ENCODE assay signal across 8 cellular contexts in genomic region chr4:36242629-36243354, GRCh38. TPM values are rescaled to one million over a fixed set of nuclear protein-coding genes. Genes with fewer than 3 reads are reported as not detected.
DNase-seq lines count a peak whose midpoint lies in the region.

No MANE protein-coding gene starts in this region.

- H3K9me3 Mint-ChIP-seq in T-helper 1 cell treated with Interleukin-12 subunit alpha and Interleukin-12 subunit beta and Interleukin-4 antibody, amounts not matched to agents 30 μg/mL and 1 μg/mL, for 36 hours: peaks cover 10% of the 10 kb centered on the region
- H3K9me3 Mint-ChIP-seq in activated naive CD8-positive, alpha-beta T cell treated with anti-CD3 and anti-CD28 coated beads for 36 hours: peaks cover 5% of the 10 kb centered on the region

- peak overlapping the region; percentile 84 for H3K27ac Mint-ChIP-seq in T-helper 1 cell treated with Interleukin-12 subunit alpha and Interleukin-12 subunit beta and Interleukin-4 antibody, amounts not matched to agents 30 μg/mL and 1 μg/mL, for 36 hours
- peak overlapping the region; percentile 91 for H3K27ac Mint-ChIP-seq in activated naive CD8-positive, alpha-beta T cell treated with anti-CD3 and anti-CD28 coated beads for 36 hours

- H3K36me3 Mint-ChIP-seq in T-helper 1 cell treated with Interleukin-12 subunit alpha and Interleukin-12 subunit beta and Interleukin-4 antibody, amounts not matched to agents 30 μg/mL and 1 μg/mL, for 36 hours (ENCODE audit: low read depth): peaks cover 40% of the 10 kb centered on the region
- H3K36me3 Mint-ChIP-seq in activated naive CD8-positive, alpha-beta T cell treated with anti-CD3 and anti-CD28 coated beads for 36 hours: peaks cover 33% of the 10 kb centered on the region

- H3K4me3 Mint-ChIP-seq in T-helper 1 cell treated with Interleukin-12 subunit alpha and Interleukin-12 subunit beta and Interleukin-4 antibody, amounts not matched to agents 30 μg/mL and 1 μg/mL, for 36 hours: peak overlapping the region; percentile 91
- H3K4me3 Mint-ChIP-seq in activated naive CD8-positive, alpha-beta T cell treated with anti-CD3 and anti-CD28 coated beads for 36 hours: peak overlapping the region; percentile 94

- DNase-seq in T-helper 1 cell: no peak
- DNase-seq in activated naive CD8-positive, alpha-beta T cell treated with anti-CD3 and anti-CD28 coated beads for 36 hours: no peak
- DNase-seq in kidney glomerular epithelial cell (lab: John Stamatoyannopoulos, UW): peak; percentile 35
- peak; percentile 81 for DNase-seq in superior temporal gyrus (ENCODE audit: extremely low spot score)
- no peak for DNase-seq in cerebellar nuclear complex (lab: John Stamatoyannopoulos, UW)
- no peak for DNase-seq in NCI-H82 (lab: John Stamatoyannopoulos, UW)
- DNase-seq in NCI-H748 treated with DMSO at 0.1 percent for 48 hours (lab: John Stamatoyannopoulos, UW): no peak

- peaks cover 47% of the 10 kb centered on the region for H3K4me1 Mint-ChIP-seq in T-helper 1 cell treated with Interleukin-12 subunit alpha and Interleukin-12 subunit beta and Interleukin-4 antibody, amounts not matched to agents 30 μg/mL and 1 μg/mL, for 36 hours (ENCODE audit: low read depth)
- H3K4me1 Mint-ChIP-seq in activated naive CD8-positive, alpha-beta T cell treated with anti-CD3 and anti-CD28 coated beads for 36 hours: peaks cover 40% of the 10 kb centered on the region

- peaks cover 8% of the 10 kb centered on the region for H3K27me3 Mint-ChIP-seq in T-helper 1 cell treated with Interleukin-12 subunit alpha and Interleukin-12 subunit beta and Interleukin-4 antibody, amounts not matched to agents 30 μg/mL and 1 μg/mL, for 36 hours (ENCODE audit: low read depth)
- no peaks in the 10 kb centered on the region for H3K27me3 Mint-ChIP-seq in activated naive CD8-positive, alpha-beta T cell treated with anti-CD3 and anti-CD28 coated beads for 36 hours

RNA-seq across cellular contexts. Expression of gene ARAP2, which starts 1.5 kb away (rescaled TPM):
- 10 to 100 TPM; 21.0 to 27.0 TPM for total RNA-seq in activated naive CD8-positive, alpha-beta T cell treated with anti-CD3 and anti-CD28 coated beads for 36 hours

RNA-seq across cellular contexts. Expression of gene DTHD1, which starts 38.6 kb away (rescaled TPM):
- total RNA-seq in activated naive CD8-positive, alpha-beta T cell treated with anti-CD3 and anti-CD28 coated beads for 36 hours: under 1 TPM; 0.08 to 0.12 TPM

Comparison
In these comparisons a context has a peak if more than half of its experiments do, and no peak if none do; other contexts are left out.
1. DNase-seq: peak in kidney glomerular epithelial cell (single experiment) and superior temporal gyrus (single experiment); none in T-helper 1 cell (0 of 5), activated naive CD8-positive, alpha-beta T cell treated with anti-CD3 and anti-CD28 coated beads for 36 hours (single experiment), cerebellar nuclear complex (0 of 2), NCI-H82 (single experiment) and NCI-H748 treated with DMSO at 0.1 percent for 48 hours (single experiment).